Comparison of ENCODE assay signal across 9 cellular contexts in the genomic region with DNA sequence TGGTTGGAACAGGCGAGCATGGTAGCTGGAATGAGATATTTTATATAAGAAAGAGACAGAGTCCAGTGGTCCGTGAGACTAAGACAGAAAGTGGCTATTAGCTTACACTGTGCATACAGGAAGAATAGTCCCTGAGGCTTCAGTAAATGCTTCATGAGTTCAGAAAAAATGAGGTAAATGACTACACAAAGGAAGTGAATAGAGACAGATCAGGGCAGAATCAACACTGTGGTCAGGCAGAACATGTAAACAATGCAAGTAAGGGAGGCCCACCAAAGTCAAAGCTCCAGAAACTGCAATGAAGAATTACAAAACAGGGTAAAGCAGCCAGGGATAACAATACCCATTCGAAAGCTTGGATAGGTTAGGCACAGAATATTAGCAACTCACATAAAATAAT. TPM values are rescaled to one million over a fixed set of nuclear protein-coding genes. Genes with fewer than 3 reads are reported as not detected.
DNase-seq lines count a peak whose midpoint lies in the region; ATAC-seq and TF ChIP-seq lines count a peak whose summit lies in the region.
"Had no signal": no experiment of that assay in that cellular context is flagged by ENCODE, and none has a peak within 500 bp of the region (broad histone marks: within the 10 kb centered on the region; RNA-seq: fewer than 3 reads in every experiment).

No MANE protein-coding gene starts in this region.

- no peak for TF ChIP-seq CTCF in GM12864 (IDR thresholded peaks at IDR 0.05; ENCODE audit: low read depth, low read length, missing control alignments)
- no peak for TF ChIP-seq CTCF in fibroblast of the aortic adventitia (IDR thresholded peaks at IDR 0.05; ENCODE audit: insufficient read depth, low read length)

- no peaks in the 10 kb centered on the region for H3K9me3 Mint-ChIP-seq in activated CD8-positive, alpha-beta T cell treated with anti-CD3 and anti-CD28 coated beads, Interleukin-2, amount 10 ng/mL, durations not matched to agents 7 days and 5 days (ENCODE audit: insufficient read depth)

- H3K4me3 Mint-ChIP-seq in activated CD8-positive, alpha-beta T cell treated with anti-CD3 and anti-CD28 coated beads, Interleukin-2, amount 10 ng/mL, durations not matched to agents 7 days and 5 days = no peak overlapping the region
- H3K4me3 Mint-ChIP-seq: activated naive CD8-positive, alpha-beta T cell had no signal

- peak; percentile 92 for ATAC-seq in GM21360 (IDR thresholded peaks at IDR 0.05; ENCODE audit: unreplicated experiment)
- peak; percentile 98 for ATAC-seq in HG03354 (IDR thresholded peaks at IDR 0.05; ENCODE audit: poor library complexity, severe bottlenecking, unreplicated experiment)
- no peak for ATAC-seq in activated CD8-positive, alpha-beta T cell treated with anti-CD3 and anti-CD28 coated beads, Interleukin-2, amount 10 ng/mL, durations not matched to agents 7 days and 5 days

- CTCF ChIA-PET in activated CD8-positive, alpha-beta T cell treated with anti-CD3 and anti-CD28 coated beads, Interleukin-2, amount 10 ng/mL, durations not matched to agents 7 days and 5 days (lab: Charles Lee) = interaction anchor here (1.0 to 1.5 kb wide), 2 partner anchors 12 to 16 kb away, joined by 3 to 5 read pairs; no protein-coding TSS in a partner anchor

- H3K4me1 Mint-ChIP-seq in activated CD8-positive, alpha-beta T cell treated with anti-CD3 and anti-CD28 coated beads, Interleukin-2, amount 10 ng/mL, durations not matched to agents 7 days and 5 days (ENCODE audit: low read depth) = peaks cover 10% of the 10 kb centered on the region

- H3K27ac Mint-ChIP-seq in activated CD8-positive, alpha-beta T cell treated with anti-CD3 and anti-CD28 coated beads, Interleukin-2, amount 10 ng/mL, durations not matched to agents 7 days and 5 days = no peak overlapping the region
- H3K27ac Mint-ChIP-seq: activated naive CD8-positive, alpha-beta T cell had no signal

- POLR2A ChIA-PET in activated CD8-positive, alpha-beta T cell treated with anti-CD3 and anti-CD28 coated beads, Interleukin-2, amount 10 ng/mL, durations not matched to agents 7 days and 5 days (lab: Charles Lee) = no interaction called here

- no peaks in the 10 kb centered on the region for H3K36me3 Mint-ChIP-seq in activated CD8-positive, alpha-beta T cell treated with anti-CD3 and anti-CD28 coated beads, Interleukin-2, amount 10 ng/mL, durations not matched to agents 7 days and 5 days (ENCODE audit: low read depth)

- peak; percentile 15 for DNase-seq in GM12864 (ENCODE audit: low read depth)
- DNase-seq in fibroblast of the aortic adventitia (ENCODE audit: low read depth) = peak; percentile 69
- DNase-seq in NCI-H748 treated with DMSO at 0.1 percent for 48 hours (lab: John Stamatoyannopoulos, UW) = no peak
- no peak for DNase-seq in activated CD8-positive, alpha-beta T cell treated with anti-CD3 and anti-CD28 coated beads, Interleukin-2, amount 10 ng/mL, durations not matched to agents 7 days and 5 days
- DNase-seq in stimulated activated naive CD4-positive, alpha-beta T cell (lab: John Stamatoyannopoulos, UW) = no peak
- no peak for DNase-seq in DMS153 (lab: John Stamatoyannopoulos, UW)

- H3K4me3 ChIP-seq in GM12864 (ENCODE audit: low read depth, low read length) = no peak overlapping the region
- no peak overlapping the region for H3K4me3 ChIP-seq in fibroblast of the aortic adventitia (ENCODE audit: low read depth, low read length)

- no peaks in the 10 kb centered on the region for H3K27me3 Mint-ChIP-seq in activated CD8-positive, alpha-beta T cell treated with anti-CD3 and anti-CD28 coated beads, Interleukin-2, amount 10 ng/mL, durations not matched to agents 7 days and 5 days (ENCODE audit: low read depth)
- H3K27me3 Mint-ChIP-seq: activated naive CD8-positive, alpha-beta T cell had no signal

RNA-seq across cellular contexts. Expression of a gene that starts 4.8 kb away (rescaled TPM):
- 2.8 and 7.5 TPM in 2 replicates for total RNA-seq in fibroblast of the aortic adventitia (ENCODE audit: low replicate concordance)
- under 1 TPM; 0.26 to 0.32 TPM for total RNA-seq in activated CD8-positive, alpha-beta T cell treated with anti-CD3 and anti-CD28 coated beads, Interleukin-2, amount 10 ng/mL, durations not matched to agents 7 days and 5 days

Comparison
In these comparisons a context has a peak if more than half of its experiments do, and no peak if none do; other contexts are left out.
1. DNase-seq: peak in GM12864 (single experiment) and fibroblast of the aortic adventitia (single experiment); none in NCI-H748 treated with DMSO at 0.1 percent for 48 hours (single experiment), activated CD8-positive, alpha-beta T cell treated with anti-CD3 and anti-CD28 coated beads, Interleukin-2, amount 10 ng/mL, durations not matched to agents 7 days and 5 days (single experiment), stimulated activated naive CD4-positive, alpha-beta T cell (0 of 6) and DMS153 (single experiment).